In the genomic region with DNA sequence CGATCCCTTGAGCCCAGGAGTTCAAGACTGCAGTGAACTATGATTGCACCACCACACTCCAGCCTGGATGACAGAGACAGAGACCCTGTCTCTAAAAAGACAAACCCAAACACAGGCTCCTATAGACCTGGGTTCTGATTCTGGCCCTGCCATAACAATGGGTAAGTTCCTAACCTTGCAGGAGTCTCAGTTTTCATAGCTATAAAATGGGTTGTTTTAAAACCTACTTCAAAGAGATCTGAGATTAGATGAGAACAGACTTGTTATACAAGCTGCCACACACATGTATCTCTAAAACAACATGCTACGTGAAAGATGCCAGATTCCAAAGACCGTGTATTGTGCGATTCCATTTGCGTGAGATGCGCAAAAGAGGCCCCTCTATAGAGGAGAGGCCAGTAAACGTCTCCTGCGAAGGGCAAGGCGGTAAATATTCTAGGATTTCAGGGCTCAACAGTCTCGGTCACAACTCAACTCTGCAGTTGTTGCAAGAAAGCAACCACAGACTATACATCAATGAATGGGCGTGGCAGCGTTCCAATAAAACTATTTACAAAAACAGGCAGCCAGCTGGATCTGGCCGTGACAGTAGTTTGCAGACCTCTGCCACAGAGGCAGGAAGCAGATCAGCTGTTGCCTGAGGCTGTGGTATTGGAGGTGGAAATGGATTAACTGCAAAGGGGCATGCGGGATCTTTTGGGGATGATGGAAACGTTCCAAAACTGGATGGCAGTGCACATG, we compare ENCODE assay signal across 10 cellular contexts. TPM values are rescaled to one million over a fixed set of nuclear protein-coding genes. Genes with fewer than 3 reads are reported as not detected.
DNase-seq lines count a peak whose midpoint lies in the region; ATAC-seq and TF ChIP-seq lines count a peak whose summit lies in the region.
"Had no signal": no experiment of that assay in that cellular context is flagged by ENCODE, and none has a peak within 500 bp of the region (broad histone marks: within the 10 kb centered on the region; RNA-seq: fewer than 3 reads in every experiment).

No MANE protein-coding gene starts in this region.

- WGBS in transverse colon (ENCODE audit: low coverage in 1 of 2), 2 donors, result 57 to 62% methylated on average over 12 to 15 of the region's 15 CpGs

- H3K9me3 ChIP-seq in left ventricle myocardium inferior (replicated peaks), result no peaks in the 10 kb centered on the region
- no peaks in the 10 kb centered on the region for H3K9me3 ChIP-seq in transverse colon

- intact Hi-C loops in left ventricle myocardium inferior (cut with micrococcal nuclease) (no loop called here), cardiac septum (cut with DNase I) (no loop called here), transverse colon (cut with DNase I; ENCODE audit: low total_unique reads) (no loop called here)

- H3K27me3 ChIP-seq in left ventricle myocardium inferior (ENCODE audit: low read depth) (no peaks in the 10 kb centered on the region), transverse colon (no peaks in the 10 kb centered on the region)

- H3K27ac ChIP-seq in left ventricle myocardium inferior (replicated peaks) (peak overlapping the region; percentile 51), transverse colon (peak overlapping the region; percentile 50 to 66 (median 60))

- TF ChIP-seq CTCF in left ventricle myocardium inferior (IDR thresholded peaks at IDR 0.05; ENCODE audit: borderline replicate concordance) (no peak), transverse colon (IDR thresholded peaks at IDR 0.05) (no peak)

- H3K36me3 ChIP-seq in left ventricle myocardium inferior (peaks cover 21% of the 10 kb centered on the region), transverse colon (peaks cover 0 to 7% (median 3%) of the 10 kb centered on the region in 4 donors)

- TF ChIP-seq POLR2A in transverse colon (IDR thresholded peaks at IDR 0.05), result no peak

- in situ Hi-C loops in transverse colon (cut with MboI; ENCODE audit: low pct_ligation_motif_present in 1 of 4, low pct_unique_long_range_greater_than_20kb in 1 of 4, low sequenced_read_pairs in 3 of 4) (loop anchor here in 1 of 4 donors (10.0 kb wide), 1 partner anchor 56 kb away; a partner anchor contains a TSS), G401 (cut with HindIII; ENCODE audit: low sequenced_read_pairs) (no loop called here)

- TF ChIP-seq EP300 in transverse colon (IDR thresholded peaks at IDR 0.05; ENCODE audit: low read depth), result no peak

- no peak for DNase-seq in left ventricle myocardium inferior
- no peak for DNase-seq in cardiac septum (ENCODE audit: low spot score)
- DNase-seq in amniotic epithelial cell (ENCODE audit: low read depth), result peak; percentile 96
- DNase-seq in inferior parietal cortex (ENCODE audit: extremely low spot score), result peak; percentile 71
- DNase-seq in transverse colon, result peak; percentile 57
- DNase-seq in G401 (ENCODE audit: low spot score), result no peak
- no peak for DNase-seq in germinal center (ENCODE audit: low spot score)
- DNase-seq: Calu3; effector CD8-positive, alpha-beta T cell had no signal

- H3K4me3 ChIP-seq in left ventricle myocardium inferior (no peak overlapping the region), transverse colon (no peak overlapping the region)

- no peak for ATAC-seq in GM18519 (IDR thresholded peaks at IDR 0.05; ENCODE audit: low FRiP score, unreplicated experiment)

- peaks cover 60% of the 10 kb centered on the region for H3K4me1 ChIP-seq in left ventricle myocardium inferior
- peaks cover 12 to 36% (median 21%) of the 10 kb centered on the region in 4 donors for H3K4me1 ChIP-seq in transverse colon

RNA-seq across cellular contexts. Expression of a gene that starts 5.9 kb away (rescaled TPM):
- total RNA-seq in left ventricle myocardium inferior, result 12.5 TPM
- 11.9 TPM for total RNA-seq in cardiac septum
- 100 to 1,000 TPM in 1 of 4 donors, 10 to 100 TPM in 3; 46.8 to 330 (median 58.1) TPM for total RNA-seq in transverse colon
- 34.2 and 39.5 TPM in 2 replicates for total RNA-seq in G401 (2014; rRNA removed; shearing (Covaris generic))

RNA-seq across cellular contexts. Expression of a gene that starts 15.2 kb away (rescaled TPM):
- total RNA-seq in left ventricle myocardium inferior, result 74.2 TPM
- total RNA-seq in cardiac septum, result 50.7 TPM
- total RNA-seq in transverse colon, result 100 to 1,000 TPM in 1 of 4 donors, 10 to 100 TPM in 3; 49.0 to 126 (median 75.5) TPM
- total RNA-seq in G401 (2014; rRNA removed; shearing (Covaris generic)), result 79.4 and 89.7 TPM in 2 replicates

RNA-seq across cellular contexts. Expression of a gene that starts 38.9 kb away (rescaled TPM):
- 5.5 TPM for total RNA-seq in left ventricle myocardium inferior
- total RNA-seq in cardiac septum, result 6.3 TPM
- 10 to 100 TPM in 2 of 4 donors, 1 to 10 TPM in 2; 3.4 to 18.7 (median 9.0) TPM for total RNA-seq in transverse colon
- total RNA-seq in G401 (2014; rRNA removed; shearing (Covaris generic)), result 9.9 and 14.4 TPM in 2 replicates

RNA-seq across cellular contexts. Expression of a gene that starts 59.4 kb away (rescaled TPM):
- total RNA-seq in left ventricle myocardium inferior, result 67.3 TPM
- 43.3 TPM for total RNA-seq in cardiac septum
- 10 to 100 TPM; 26.5 to 40.5 (median 29.2) TPM for total RNA-seq in transverse colon
- total RNA-seq in G401 (2014; rRNA removed; shearing (Covaris generic)), result 68.3 and 83.9 TPM in 2 replicates

Comparison
In these comparisons a context has a peak if more than half of its experiments do, and no peak if none do; other contexts are left out.
1. DNase-seq: peak in amniotic epithelial cell (single experiment), inferior parietal cortex (single experiment) and transverse colon (single experiment); none in left ventricle myocardium inferior (single experiment), cardiac septum (single experiment), G401 (single experiment) and germinal center (single experiment).